ENCODE assay signal across 8 cellular contexts in genomic region chr18:47215554-47216138, GRCh38. TPM values are rescaled to one million over a fixed set of nuclear protein-coding genes. Genes with fewer than 3 reads are reported as not detected.
DNase-seq lines count a peak whose midpoint lies in the region; ATAC-seq, FAIRE-seq and TF ChIP-seq lines count a peak whose summit lies in the region.

No MANE protein-coding gene starts in this region.

- TF ChIP-seq EP300 in transverse colon (IDR thresholded peaks at IDR 0.05; ENCODE audit: low read depth), result no peak

- H3K27me3 ChIP-seq in BJ (ENCODE audit: control insufficient read depth, insufficient read depth, low read length) (peaks cover 5% of the 10 kb centered on the region), astrocyte (ENCODE audit: insufficient read depth, low read length) (peaks cover 14% of the 10 kb centered on the region), transverse colon (peaks cover 45% of the 10 kb centered on the region)

- no peak overlapping the region for H2AFZ ChIP-seq in astrocyte (ENCODE audit: low read depth, low read length)

- H3K36me3 Mint-ChIP-seq in astrocyte (ENCODE audit: low read depth, unreplicated experiment), result no peaks in the 10 kb centered on the region

- no peak for ATAC-seq in GM18861 (IDR thresholded peaks at IDR 0.05; ENCODE audit: unreplicated experiment)

- in situ Hi-C loops in GM13977 (cut with MboI; ENCODE audit: low pct_unique_long_range_greater_than_20kb, low sequenced_read_pairs, unreplicated experiment), result loop anchor here (25.0 kb wide), 1 partner anchor 547 kb away; no protein-coding TSS in a partner anchor
- in situ Hi-C loops in transverse colon (cut with MboI; ENCODE audit: low pct_ligation_motif_present in 1 of 4, low pct_unique_long_range_greater_than_20kb in 1 of 4, low sequenced_read_pairs in 3 of 4), result loop anchor here in 3 of 4 donors (10.0 to 25.0 kb wide), 2 partner anchors 539 to 547 kb away; no protein-coding TSS in a partner anchor

- DNase-seq in BJ (ENCODE audit: low read depth) (peak; percentile 4), GM13977 (ENCODE audit: low spot score) (peak; percentile 29), NCI-H2227 treated with DMSO at 0.1 percent for 48 hours (lab: John Stamatoyannopoulos, UW) (peak; percentile 64), astrocyte (ENCODE audit: low read depth) (peak; percentile 41), transverse colon (no peak), OCI-M2 (lab: John Stamatoyannopoulos, UW; ENCODE audit: unreplicated experiment) (no peak)

- intact Hi-C loops in transverse colon (cut with DNase I; ENCODE audit: low total_unique reads), result no loop called here

- no peak for TF ChIP-seq POLR2A in transverse colon (IDR thresholded peaks at IDR 0.05)

- TF ChIP-seq CTCF in BJ (IDR thresholded peaks at IDR 0.05; ENCODE audit: insufficient read depth, low read depth, low read length), result peak; percentile 58
- peak; percentile 59 for TF ChIP-seq CTCF in GM13977 (IDR thresholded peaks at IDR 0.05; ENCODE audit: extremely low read depth, insufficient read depth, missing control alignments)
- peak; percentile 77 for TF ChIP-seq CTCF in astrocyte (IDR thresholded peaks at IDR 0.05; ENCODE audit: insufficient read depth, low read depth, low read length)
- peak; percentile 27 to 61 (median 39) for TF ChIP-seq CTCF in transverse colon (IDR thresholded peaks at IDR 0.05)

- H3K9me3 ChIP-seq in astrocyte (ENCODE audit: insufficient read depth, low read depth, low read length), result no peaks in the 10 kb centered on the region
- no peaks in the 10 kb centered on the region for H3K9me3 ChIP-seq in transverse colon

- H3K36me3 ChIP-seq in BJ (ENCODE audit: control insufficient read depth, insufficient read depth, low read length) (no peaks in the 10 kb centered on the region), astrocyte (ENCODE audit: insufficient read depth, low read length) (no peaks in the 10 kb centered on the region), transverse colon (no peaks in the 10 kb centered on the region)

- H3K27ac Mint-ChIP-seq in astrocyte (ENCODE audit: unreplicated experiment), result no peak overlapping the region

- CTCF ChIA-PET in BJ (lab: Yijun Ruan, JAX), result interaction anchor here (0.9 to 3.9 kb wide), 13 partner anchors 9 to 539 kb away, joined by 3 to 61 read pairs (median 4); no protein-coding TSS in a partner anchor

- POLR2A ChIA-PET in BJ (lab: Charles Lee), result no interaction called here

- H3K27me3 Mint-ChIP-seq in astrocyte (ENCODE audit: low read depth, unreplicated experiment), result peaks cover 20% of the 10 kb centered on the region

- no peak overlapping the region for H3K4me3 ChIP-seq in BJ (ENCODE audit: low read depth, low read length)
- H3K4me3 ChIP-seq in astrocyte (ENCODE audit: insufficient read depth, low read depth, low read length), result no peak overlapping the region
- no peak overlapping the region for H3K4me3 ChIP-seq in transverse colon

- no peaks in the 10 kb centered on the region for H3K9me3 Mint-ChIP-seq in astrocyte (ENCODE audit: unreplicated experiment)

- H3K4me1 Mint-ChIP-seq in astrocyte (ENCODE audit: low read depth, unreplicated experiment), result no peaks in the 10 kb centered on the region

- H4K20me1 ChIP-seq in astrocyte (ENCODE audit: insufficient read depth, low read length), result no peaks in the 10 kb centered on the region

- no peaks in the 10 kb centered on the region for H3K79me2 ChIP-seq in astrocyte (ENCODE audit: insufficient read depth, low read length)

- H3K9ac ChIP-seq in astrocyte (ENCODE audit: low read length), result no peak overlapping the region

- H3K4me3 Mint-ChIP-seq in astrocyte (ENCODE audit: unreplicated experiment), result no peak overlapping the region

- 3 to 5% methylated on average over 4 to 5 of the region's 5 CpGs for WGBS in transverse colon (ENCODE audit: low coverage in 1 of 2), 2 donors

- H3K4me1 ChIP-seq in astrocyte (ENCODE audit: insufficient read depth, low read length), result no peaks in the 10 kb centered on the region
- no peaks in the 10 kb centered on the region for H3K4me1 ChIP-seq in transverse colon

- FAIRE-seq in astrocyte (lab: Jason Lieb, UNC) (peak; percentile 49), islet of Langerhans (lab: Jason Lieb, UNC) (peak; percentile 97)

- H3K4me2 ChIP-seq in astrocyte (ENCODE audit: low read length), result no peak overlapping the region

- no peak overlapping the region for H3K27ac ChIP-seq in astrocyte (ENCODE audit: low read depth, low read length)
- no peak overlapping the region for H3K27ac ChIP-seq in transverse colon

RNA-seq across cellular contexts. Expression of gene SKOR2, which starts 35.8 kb away (rescaled TPM):
- not detected in 2 replicates for polyA plus RNA-seq in BJ (2011; rRNA removed)
- polyA minus RNA-seq in BJ (2011; rRNA and poly(A)+ RNA removed), result not detected in 2 replicates
- total RNA-seq in astrocyte, result not detected in 2 replicates
- total RNA-seq in transverse colon, result not detected

RNA-seq across cellular contexts. Expression of gene IER3IP1, which starts 39.5 kb away (rescaled TPM):
- polyA plus RNA-seq in BJ (2011; rRNA removed), result 11.1 and 31.7 TPM in 2 replicates
- polyA minus RNA-seq in BJ (2011; rRNA and poly(A)+ RNA removed), result 8.7 and 12.7 TPM in 2 replicates
- total RNA-seq in astrocyte (15.2 and 15.8 TPM in 2 replicates), transverse colon (10 to 100 TPM in 1 of 4 donors, 1 to 10 TPM in 3; 2.2 to 11.6 (median 5.8) TPM)

Comparison
In these comparisons a context has a peak if more than half of its experiments do, and no peak if none do; other contexts are left out.
1. DNase-seq: peak in BJ (single experiment), GM13977 (single experiment), NCI-H2227 treated with DMSO at 0.1 percent for 48 hours (single experiment) and astrocyte (single experiment); none in transverse colon (single experiment) and OCI-M2 (single experiment).
2. Peak in every context shown above with its lines, with median percentiles within 50 percentile points of each other: CTCF ChIP-seq.